In genomic region chr6:170245233-170245992, GRCh38 we compare ENCODE assay signal across 1 cellular context.
TF ChIP-seq lines count a peak whose summit lies in the region.

No MANE protein-coding gene starts in this region.

TF ChIP-seq in H1, 55 proteins besides CTCF, POLR2A, EP300 and RAD21:
- TF ChIP-seq KDM1A (IDR thresholded peaks at IDR 0.05; ENCODE audit: borderline replicate concordance, low read length) (no peak), HDAC6 (IDR thresholded peaks at IDR 0.05; ENCODE audit: low read depth, low read length) (no peak), POLR2AphosphoS5 (IDR thresholded peaks at IDR 0.05; ENCODE audit: low read depth, low read length) (no peak), TAF7 (optimal IDR thresholded peaks at IDR 0.05; ENCODE audit: borderline replicate concordance, low read depth, low read length) (no peak)
TF ChIP-seq in H1: peak in this region for 0.
